Comparison of ENCODE assay signal across 24 cellular contexts in the genomic region with DNA sequence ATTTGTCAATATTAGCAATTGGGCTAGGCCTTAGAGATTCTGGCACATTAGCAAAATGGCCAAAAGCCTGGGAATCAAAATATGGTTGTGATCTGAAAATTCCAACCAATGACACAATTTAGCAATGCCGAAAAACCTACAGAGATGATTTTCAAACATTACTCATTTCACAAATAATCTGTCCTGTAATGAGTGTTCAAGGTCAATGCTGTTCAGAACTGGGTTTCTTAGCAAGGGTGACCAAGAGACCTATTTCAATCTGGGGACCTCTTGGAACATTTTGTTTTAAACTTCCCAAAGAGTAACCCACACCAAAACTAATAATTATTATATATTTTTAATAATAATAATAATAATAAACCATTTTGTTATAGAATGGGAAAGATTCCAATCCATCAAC. TPM values are rescaled to one million over a fixed set of nuclear protein-coding genes. Genes with fewer than 3 reads are reported as not detected.
DNase-seq lines count a peak whose midpoint lies in the region; ATAC-seq, FAIRE-seq and TF ChIP-seq lines count a peak whose summit lies in the region.
"Had no signal": no experiment of that assay in that cellular context is flagged by ENCODE, and none has a peak within 500 bp of the region (broad histone marks: within the 10 kb centered on the region; RNA-seq: fewer than 3 reads in every experiment).

No MANE protein-coding gene starts in this region.

- in situ Hi-C loops in GM12878 (cut with MboI) (no loop called here), G401 (cut with HindIII; ENCODE audit: low sequenced_read_pairs) (no loop called here)

- no peak overlapping the region for H2AFZ ChIP-seq in GM12878 (ENCODE audit: control insufficient read depth, low read depth, low read length)

- TF ChIP-seq RAD21 in GM12878 (IDR thresholded peaks at IDR 0.05; ENCODE audit: insufficient read depth, low read depth, low read length): no peak

- H3K4me1 Mint-ChIP-seq in activated CD4-positive, alpha-beta T cell treated with anti-CD3 and anti-CD28 coated beads for 36 hours: peaks cover 67% of the 10 kb centered on the region

- TF ChIP-seq CTCF in GM12878 (IDR thresholded peaks at IDR 0.05 in 2 of 3, conservative IDR thresholded peaks at IDR 0.05 in 1 of 3; ENCODE audit: control insufficient read depth in 2 of 3, extremely low read depth in 1 of 3, insufficient read depth in 1 of 3, low read depth in 3 of 3, low read length in 3 of 3): no peak
- TF ChIP-seq CTCF in spleen (IDR thresholded peaks at IDR 0.05 in 8 of 11, conservative IDR thresholded peaks at IDR 0.05 in 3 of 11): no peak

- CTCF ChIA-PET in activated CD4-positive, alpha-beta T cell treated with anti-CD3 and anti-CD28 coated beads for 36 hours (lab: Charles Lee): no interaction called here
- CTCF ChIA-PET in GM12878 (lab: Yijun Ruan, JAX): no interaction called here

- whole genome bisulfite sequencing in GM12878 (ENCODE audit: insufficient coverage, insufficient replicate concordance, low lambda C conversion rate, missing lambda C conversion rate): 0% methylated on average over 1 of the region's 1 CpG
- WGBS in spleen, 5 donors: 77 to 88% (median 81%) methylated on average over 1 of the region's 1 CpG

- no peak for DNase-seq in activated CD4-positive, alpha-beta T cell treated with anti-CD3 and anti-CD28 coated beads for 36 hours
- no peak for DNase-seq in activated CD4-positive, alpha-beta T cell treated with anti-CD3 and anti-CD28 coated beads, Interleukin-2, amount 50 U/mL, for 1 hour
- DNase-seq in GM12878 (ENCODE audit: low read depth, low spot score) (no peak), spleen (no peak), left colon (no peak), NCI-H1436 (lab: John Stamatoyannopoulos, UW) (no peak), G401 (ENCODE audit: low spot score) (no peak)
- DNase-seq: Caco-2; CD4-positive, CD25-positive, alpha-beta regulatory T cell; CD8-positive, alpha-beta T cell; DMS153; DND-41; GDM1; GOT3; HFFc6 had no signal

- SMC1A ChIA-PET in GM12878 (lab: Charles Lee; ENCODE audit: uncharacterized antibody, unreplicated experiment): interaction anchor here (0.6 kb wide), 1 partner anchor 49 kb away, joined by 3 read pairs; no protein-coding TSS in a partner anchor

- no peak for FAIRE-seq in GM12878 (lab: Jason Lieb, UNC)
- FAIRE-seq: A204.1, GM12892, H54 had no signal

- no peak overlapping the region for H3K4me3 ChIP-seq in GM12878
- no peak overlapping the region for H3K4me3 ChIP-seq in spleen
- H3K4me3 ChIP-seq: BLaER1, HAP-1 had no signal

- H3K4me3 Mint-ChIP-seq in activated CD4-positive, alpha-beta T cell treated with anti-CD3 and anti-CD28 coated beads for 36 hours: no peak overlapping the region
- H3K4me3 Mint-ChIP-seq: B cell; CD4-positive, CD25-positive, alpha-beta regulatory T cell; CD8-positive, alpha-beta T cell; HFFc6 had no signal

- no peaks in the 10 kb centered on the region; a peak in 1 of 4 replicates for H3K27me3 ChIP-seq in GM12878 (replicated peaks in 1 of 2; ENCODE audit: control insufficient read depth in 2 of 2, insufficient read depth in 2 of 2, low read length in 1 of 2)
- H3K27me3 ChIP-seq in spleen (replicated peaks in 1 of 7): no peaks in the 10 kb centered on the region
- H3K27me3 ChIP-seq: BLaER1 had no signal

- TF ChIP-seq POLR2A in GM12878 (IDR thresholded peaks at IDR 0.05; ENCODE audit: low read depth, low read length) (no peak), spleen (IDR thresholded peaks at IDR 0.05) (no peak)

- H3K27ac ChIP-seq in GM12878 (ENCODE audit: control insufficient read depth, insufficient read depth) (no peak overlapping the region), spleen (peak overlapping the region in 5 of 8 donors; percentile 49 to 83 (median 69))
- H3K27ac ChIP-seq: 22Rv1, BLaER1, C4-2B had no signal

- no peaks in the 10 kb centered on the region for H3K9me3 ChIP-seq in GM12878 (replicated peaks; ENCODE audit: control insufficient read depth, insufficient read depth, low read length)
- H3K9me3 ChIP-seq in spleen: no peaks in the 10 kb centered on the region
- H3K9me3 ChIP-seq: BLaER1, Caco-2, HAP-1 had no signal

- POLR2A ChIA-PET in activated CD4-positive, alpha-beta T cell treated with anti-CD3 and anti-CD28 coated beads for 36 hours (lab: Charles Lee): no interaction called here
- POLR2A ChIA-PET in GM12878 (lab: Charles Lee): no interaction called here

- no peaks in the 10 kb centered on the region for H3K4me1 ChIP-seq in GM12878 (ENCODE audit: control insufficient read depth, insufficient read depth, low read length)
- peaks cover 4 to 92% (median 59%) of the 10 kb centered on the region in 6 donors for H3K4me1 ChIP-seq in spleen
- H3K4me1 ChIP-seq: BLaER1, Caco-2, HAP-1 had no signal

- peak; percentile 31 for ATAC-seq in activated CD4-positive, alpha-beta T cell treated with anti-CD3 and anti-CD28 coated beads for 36 hours
- ATAC-seq in GM12878 (no peak), left colon (no peak)
- ATAC-seq: CD8-positive, alpha-beta T cell had no signal

- peaks cover 18% of the 10 kb centered on the region for H3K36me3 Mint-ChIP-seq in activated CD4-positive, alpha-beta T cell treated with anti-CD3 and anti-CD28 coated beads for 36 hours (ENCODE audit: low read depth)

- H3K36me3 ChIP-seq in GM12878 (ENCODE audit: control insufficient read depth in 2 of 2, insufficient read depth in 2 of 2, low read length in 1 of 2) (no peaks in the 10 kb centered on the region), spleen (peaks cover 0 to 27% (median 2%) of the 10 kb centered on the region in 6 donors)
- H3K36me3 ChIP-seq: HAP-1 had no signal

- H3K9me3 Mint-ChIP-seq in activated CD4-positive, alpha-beta T cell treated with anti-CD3 and anti-CD28 coated beads for 36 hours (ENCODE audit: low read depth): no peaks in the 10 kb centered on the region
- H3K9me3 Mint-ChIP-seq: CD4-positive, CD25-positive, alpha-beta regulatory T cell; CD8-positive, alpha-beta T cell had no signal

- no peaks in the 10 kb centered on the region for H3K27me3 Mint-ChIP-seq in activated CD4-positive, alpha-beta T cell treated with anti-CD3 and anti-CD28 coated beads for 36 hours
- H3K27me3 Mint-ChIP-seq: B cell; CD4-positive, CD25-positive, alpha-beta regulatory T cell had no signal

- TF ChIP-seq EP300 in GM12878 (IDR thresholded peaks at IDR 0.05; ENCODE audit: borderline replicate concordance in 1 of 2, control insufficient read depth in 1 of 2, low read depth in 2 of 2, low read length in 2 of 2): no peak

- no peaks in the 10 kb centered on the region for H3K79me2 ChIP-seq in GM12878 (ENCODE audit: control insufficient read depth, insufficient read depth, low read length)

- H3K4me2 ChIP-seq in GM12878 (ENCODE audit: control insufficient read depth, insufficient read depth): no peak overlapping the region
- H3K4me2 ChIP-seq: BLaER1 had no signal

- RAD21 ChIA-PET in GM12878 (lab: Charles Lee; ENCODE audit: unreplicated experiment): no interaction called here

- no peak overlapping the region for H3K9ac ChIP-seq in GM12878 (ENCODE audit: control insufficient read depth, insufficient read depth, low read length)
- H3K9ac ChIP-seq: BLaER1 had no signal

- no TSS peak for BruUV-seq in GM12878 (replicated peaks; lab: Mats Ljungman, UMichigan)

- no peak overlapping the region for H3K27ac Mint-ChIP-seq in activated CD4-positive, alpha-beta T cell treated with anti-CD3 and anti-CD28 coated beads for 36 hours
- H3K27ac Mint-ChIP-seq: CD4-positive, CD25-positive, alpha-beta regulatory T cell; CD8-positive, alpha-beta T cell; HFFc6 had no signal

- intact Hi-C loops in activated CD4-positive, alpha-beta T cell treated with anti-CD3 and anti-CD28 coated beads for 36 hours (cut with DNase I, micrococcal nuclease): loop anchor here in 1 of 2 experiments (2.0 kb wide), 1 partner anchor 14 kb away; no protein-coding TSS in a partner anchor
- intact Hi-C loops in GM12878 (cut with micrococcal nuclease; ENCODE audit: unreplicated experiment): no loop called here
- intact Hi-C loops in spleen (cut with DNase I; ENCODE audit: low total_unique reads): no loop called here
- intact Hi-C loops in left colon (cut with DNase I, micrococcal nuclease): no loop called here

- no peaks in the 10 kb centered on the region for H4K20me1 ChIP-seq in GM12878 (ENCODE audit: control insufficient read depth, insufficient read depth)
- H4K20me1 ChIP-seq: BLaER1 had no signal

TF ChIP-seq in GM12878, 131 proteins besides CTCF, POLR2A, EP300 and RAD21 (continues in another document):
- no peak for TF ChIP-seq SIN3A (IDR thresholded peaks at IDR 0.05; ENCODE audit: low read depth, low read length)

RNA-seq across cellular contexts. Expression of gene ELMO1, which starts 24.1 kb away (rescaled TPM):
- total RNA-seq in activated CD4-positive, alpha-beta T cell treated with anti-CD3 and anti-CD28 coated beads for 36 hours: 100 to 1,000 TPM in 1 of 2 experiments, 10 to 100 TPM in 1; 96.2 to 173 TPM
- total RNA-seq in GM12878 (2013; cell fraction: nucleolus; rRNA removed): 410 and 467 TPM in 2 replicates
- total RNA-seq in GM12878 (2014; rRNA removed) (63.2 and 74.4 TPM in 2 replicates), GM12878 (2014; rRNA removed; fragmentation: Illumina TruSeq; extraction: Trizol) (70.7 and 71.4 TPM in 2 replicates), GM12878 (2021) (74.5 and 81.6 TPM in 2 replicates), spleen (100 to 1,000 TPM; 137 to 494 (median 229) TPM), left colon (10 to 100 TPM in 1 of 2 donors, 1 to 10 TPM in 1; 5.6 to 16.1 TPM)
- 34.7 TPM for polyA plus RNA-seq in GM12878 (2011; ENCODE audit: low read depth)
- polyA plus RNA-seq in GM12878 (2011; rRNA removed) (44.1 and 67.7 TPM in 2 replicates), GM12878 (2014; fragmentation: Illumina TruSeq; extraction: Trizol) (85.9 and 92.7 TPM in 2 replicates), GM12878 (2014; fragmentation: Nextera tagmentation; extraction: Ambion mirVana) (10 to 100 TPM; 22.6 to 26.1 TPM), GM12878 (2014; rRNA removed) (41.5 and 50.0 TPM in 2 replicates), GM12878 (2016; fragmentation: Nextera tagmentation; extraction: Ambion mirVana) (10 to 100 TPM; 43.0 to 45.9 TPM), spleen (10 to 100 TPM; 26.0 to 39.4 (median 26.5) TPM)
- 66.4 and 90.6 TPM in 2 replicates for polyA plus RNA-seq in GM12878 (2011; cell fraction: cytosol; rRNA removed)
- polyA plus RNA-seq in GM12878 (2011; cell fraction: nucleus; rRNA removed): 61.5 and 64.7 TPM in 2 replicates
- polyA plus RNA-seq in GM12878 (2012): 45.2 and 53.2 TPM in 2 replicates
- 194 and 201 TPM in 2 replicates for polyA minus RNA-seq in GM12878 (2011; rRNA and poly(A)+ RNA removed)
- polyA minus RNA-seq in GM12878 (2011; cell fraction: cytosol; rRNA and poly(A)+ RNA removed): 74.2 and 82.4 TPM in 2 replicates
- polyA minus RNA-seq in GM12878 (2011; cell fraction: nucleus; rRNA and poly(A)+ RNA removed): 198 and 264 TPM in 2 replicates
- total RNA-seq in G401 (2014; rRNA removed; shearing (Covaris generic)): 0.95 TPM in 1 of 2 replicates, not detected in the other
- total RNA-seq: HFFc6 had no signal
- polyA plus RNA-seq: AG04450 had no signal
